Comparison of ENCODE assay signal across 8 cellular contexts in the genomic region with DNA sequence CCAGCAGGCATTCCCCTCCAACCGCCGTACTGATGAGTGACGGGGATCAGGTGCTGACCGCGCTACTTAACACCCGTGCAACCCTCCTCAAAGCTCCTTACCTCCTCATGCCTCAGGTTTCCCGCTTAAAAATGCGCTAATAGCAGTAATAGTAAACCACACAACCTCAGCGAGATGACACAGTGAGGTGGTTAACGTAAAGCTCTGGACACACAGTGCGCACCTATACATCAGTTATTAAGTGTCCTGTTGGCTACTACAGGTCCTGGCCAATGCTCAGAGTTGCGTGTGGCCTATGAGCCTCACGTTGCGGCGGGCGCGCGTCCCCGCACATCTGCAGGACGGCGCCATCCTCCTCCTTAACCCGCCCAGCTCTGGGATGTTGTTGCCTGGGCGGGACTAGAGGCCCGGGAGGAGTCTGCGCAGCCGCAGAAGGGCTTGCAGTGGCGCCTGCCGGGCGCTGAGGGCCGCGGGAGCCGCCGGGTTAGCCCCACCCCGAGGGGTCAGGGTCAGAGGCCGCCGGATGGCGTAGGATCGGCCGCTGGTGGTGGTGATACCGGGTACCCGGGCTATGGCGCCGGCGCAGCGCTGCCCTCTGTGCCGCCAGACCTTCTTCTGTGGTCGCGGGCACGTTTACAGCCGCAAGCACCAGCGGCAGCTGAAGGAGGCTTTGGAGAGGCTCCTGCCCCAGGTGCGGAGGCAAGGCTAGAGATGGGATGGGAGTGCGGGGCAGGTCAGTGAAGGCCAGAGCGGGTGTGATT. TPM values are rescaled to one million over a fixed set of nuclear protein-coding genes. Genes with fewer than 3 reads are reported as not detected.
DNase-seq lines count a peak whose midpoint lies in the region; ATAC-seq and TF ChIP-seq lines count a peak whose summit lies in the region.

Gene CENATAC (plus strand): TSS at position 512 of the 761 bp plus-strand sequence. CDS start 60 bp downstream, at position 572.

- H3K36me3 Mint-ChIP-seq in activated T-helper 17 cell treated with anti-CD3 and anti-CD28 coated beads, Interleukin-2, amount 50 U/mL, for 72 hours (ENCODE audit: low read depth), result peaks cover 67% of the 10 kb centered on the region
- peaks cover 0 to 36% (median 8%) of the 10 kb centered on the region in 3 donors for H3K36me3 Mint-ChIP-seq in naive thymus-derived CD8-positive, alpha-beta T cell

- H3K27ac Mint-ChIP-seq in activated T-helper 17 cell treated with anti-CD3 and anti-CD28 coated beads, Interleukin-2, amount 50 U/mL, for 72 hours, result peak within 1 kb of the TSS; percentile 85
- peak within 1 kb of the TSS; percentile 89 to 99 (median 97) for H3K27ac Mint-ChIP-seq in naive thymus-derived CD8-positive, alpha-beta T cell

- ATAC-seq in activated T-helper 17 cell treated with anti-CD3 and anti-CD28 coated beads, Interleukin-2, amount 50 U/mL, for 72 hours (replicated peaks), result peak; percentile 97
- peak; percentile 93 for ATAC-seq in naive thymus-derived CD8-positive, alpha-beta T cell

- no peak for TF ChIP-seq CTCF in fibroblast of mammary gland (conservative IDR thresholded peaks at IDR 0.05; ENCODE audit: control insufficient read depth, insufficient read depth, low read depth, low read length)

- no peaks in the 10 kb centered on the region for H3K27me3 Mint-ChIP-seq in activated T-helper 17 cell treated with anti-CD3 and anti-CD28 coated beads, Interleukin-2, amount 50 U/mL, for 72 hours
- no peaks in the 10 kb centered on the region for H3K27me3 Mint-ChIP-seq in naive thymus-derived CD8-positive, alpha-beta T cell

- peaks cover 10% of the 10 kb centered on the region for H3K4me1 Mint-ChIP-seq in activated T-helper 17 cell treated with anti-CD3 and anti-CD28 coated beads, Interleukin-2, amount 50 U/mL, for 72 hours
- H3K4me1 Mint-ChIP-seq in naive thymus-derived CD8-positive, alpha-beta T cell, result peaks cover 13 to 48% (median 45%) of the 10 kb centered on the region in 4 donors

- DNase-seq in EH (ENCODE audit: low read depth), result peak; percentile 89
- peak; percentile 42 for DNase-seq in GOT3 (lab: John Stamatoyannopoulos, UW)
- peak; percentile 89 for DNase-seq in LHCN-M2 (ENCODE audit: low read depth)
- DNase-seq in RPMI7951 (ENCODE audit: low read depth), result peak; percentile 85
- peak; percentile 83 for DNase-seq in fibroblast of mammary gland (ENCODE audit: low read depth)
- peak; percentile 90 to 96 (median 94) for DNase-seq in naive thymus-derived CD8-positive, alpha-beta T cell
- peak; percentile 90 to 96 (median 92) for DNase-seq in stimulated activated naive CD4-positive, alpha-beta T cell (lab: John Stamatoyannopoulos, UW)

- POLR2A ChIA-PET in naive thymus-derived CD8-positive, alpha-beta T cell (lab: Charles Lee), result interaction anchor here (0.5 to 3.0 kb wide), 27 partner anchors 18 to 561 kb away, joined by 3 to 59 read pairs (median 4); partner anchors contain the start of genes DDX6, DPAGT1, FOXR1 and HINFP

- peak within 1 kb of the TSS; percentile 91 for H3K4me3 ChIP-seq in fibroblast of mammary gland (ENCODE audit: control insufficient read depth, low read depth, low read length)

- H3K4me3 Mint-ChIP-seq in activated T-helper 17 cell treated with anti-CD3 and anti-CD28 coated beads, Interleukin-2, amount 50 U/mL, for 72 hours, result peak within 1 kb of the TSS; percentile 88
- H3K4me3 Mint-ChIP-seq in naive thymus-derived CD8-positive, alpha-beta T cell, result peak within 1 kb of the TSS; percentile 88 to 99 (median 98)

- H3K9me3 Mint-ChIP-seq in activated T-helper 17 cell treated with anti-CD3 and anti-CD28 coated beads, Interleukin-2, amount 50 U/mL, for 72 hours, result no peaks in the 10 kb centered on the region
- no peaks in the 10 kb centered on the region for H3K9me3 Mint-ChIP-seq in naive thymus-derived CD8-positive, alpha-beta T cell

RNA-seq across cellular contexts. Expression of gene CENATAC, which starts in this region (rescaled TPM):
- total RNA-seq in LHCN-M2 (2014; rRNA removed), result 15.3 and 20.1 TPM in 2 replicates
- 11.1 TPM for polyA plus RNA-seq in LHCN-M2 (2012)
- total RNA-seq in RPMI7951 (2014; rRNA removed; shearing (Covaris generic)), result 7.2 and 8.1 TPM in 2 replicates
- 10 to 100 TPM; 38.9 to 44.8 TPM for total RNA-seq in activated T-helper 17 cell treated with anti-CD3 and anti-CD28 coated beads, Interleukin-2, amount 50 U/mL, for 72 hours
- total RNA-seq in naive thymus-derived CD8-positive, alpha-beta T cell, result 100 to 1,000 TPM; 141 to 144 TPM
- 1 to 10 TPM; 6.1 to 9.1 (median 8.7) TPM for polyA plus RNA-seq in naive thymus-derived CD8-positive, alpha-beta T cell

Comparison
In these comparisons a context has a peak if more than half of its experiments do, and no peak if none do; other contexts are left out.
1. Peak in every context shown above with its lines: DNase-seq, ATAC-seq and H3K4me3 ChIP-seq.
2. DNase-seq: peak in every context shown above with its lines; median percentile 94 in naive thymus-derived CD8-positive, alpha-beta T cell; 92 in stimulated activated naive CD4-positive, alpha-beta T cell; 89 in EH; 89 in LHCN-M2; 85 in RPMI7951; 83 in fibroblast of mammary gland; 42 in GOT3.